33 cellular contexts compared by ENCODE assay signal in genomic region chr12:100238801-100239200, GRCh38. TPM values are rescaled to one million over a fixed set of nuclear protein-coding genes. Genes with fewer than 3 reads are reported as not detected.
DNase-seq lines count a peak whose midpoint lies in the region; ATAC-seq, FAIRE-seq and TF ChIP-seq lines count a peak whose summit lies in the region.
"Had no signal": no experiment of that assay in that cellular context is flagged by ENCODE, and none has a peak within 500 bp of the region (broad histone marks: within the 10 kb centered on the region; RNA-seq: fewer than 3 reads in every experiment).

No MANE protein-coding gene starts in this region.

- peaks cover 5% of the 10 kb centered on the region for H3K4me1 ChIP-seq in HepG2 (ENCODE audit: insufficient read depth, low read length)
- H3K4me1 ChIP-seq in liver (ENCODE audit: control insufficient read depth in 4 of 4, insufficient read depth in 4 of 4, low read length in 3 of 4), result peaks cover 0 to 4% (median 0%) of the 10 kb centered on the region in 4 donors
- peaks cover 0 to 13% (median 0%) of the 10 kb centered on the region in 3 donors for H3K4me1 ChIP-seq in gastroesophageal sphincter
- H3K4me1 ChIP-seq: BE2C; BLaER1; BLaER1 treated with 17β-estradiol and CSF1 and Interleukin-3, amounts not matched to agents 10 nM and 100 nM had no signal

- 89% methylated on average over 3 of the region's 3 CpGs for WGBS in HepG2 (ENCODE audit: low lambda C conversion rate)
- WGBS in liver, result 54% methylated on average over 3 of the region's 3 CpGs
- WGBS in gastroesophageal sphincter (ENCODE audit: low coverage in 1 of 2), 2 donors, result 98 to 100% methylated on average over 3 of the region's 3 CpGs

- no peaks in the 10 kb centered on the region for H3K27me3 ChIP-seq in HepG2 (ENCODE audit: control insufficient read depth in 1 of 2, insufficient read depth in 2 of 2, low read length in 2 of 2)
- no peaks in the 10 kb centered on the region for H3K27me3 ChIP-seq in liver (ENCODE audit: control insufficient read depth in 4 of 4, insufficient read depth in 4 of 4, low read length in 3 of 4)
- H3K27me3 ChIP-seq in gastroesophageal sphincter, result no peaks in the 10 kb centered on the region
- H3K27me3 ChIP-seq: BE2C; BLaER1; BLaER1 treated with 17β-estradiol and CSF1 and Interleukin-3, amounts not matched to agents 10 nM and 100 nM had no signal

- intact Hi-C loops in HepG2 (cut with micrococcal nuclease; ENCODE audit: unreplicated experiment), result no loop called here

- TF ChIP-seq RAD21 in HepG2 (CRISPR knock-in tag; IDR thresholded peaks at IDR 0.05) (no peak), liver (IDR thresholded peaks at IDR 0.05) (no peak)

- no peaks in the 10 kb centered on the region for H4K20me1 ChIP-seq in HepG2 (ENCODE audit: insufficient read depth, low read length)
- H4K20me1 ChIP-seq: BLaER1; BLaER1 treated with 17β-estradiol and CSF1 and Interleukin-3, amounts not matched to agents 10 nM and 100 nM had no signal

- TF ChIP-seq EP300 in HepG2 (IDR thresholded peaks at IDR 0.05; ENCODE audit: low read depth in 2 of 2, low read length in 2 of 2) (no peak), HepG2 (CRISPR knock-in tag; IDR thresholded peaks at IDR 0.05; ENCODE audit: borderline replicate concordance) (no peak), gastroesophageal sphincter (IDR thresholded peaks at IDR 0.05) (no peak)

- CTCF ChIA-PET in HepG2 (lab: Yijun Ruan, JAX; ENCODE audit: low intra/inter-chr PET ratio, low total read pairs), result no interaction called here

- H3K79me2 ChIP-seq in HepG2 (ENCODE audit: insufficient read depth, low read length), result no peaks in the 10 kb centered on the region

- no TSS peak for BruUV-seq in HepG2 (replicated peaks; lab: Mats Ljungman, UMichigan)

- H3K4me2 ChIP-seq in HepG2 (ENCODE audit: low read depth, low read length), result no peak overlapping the region
- H3K4me2 ChIP-seq: A549; BLaER1; BLaER1 treated with 17β-estradiol and CSF1 and Interleukin-3, amounts not matched to agents 10 nM and 100 nM had no signal

- H3K4me3 ChIP-seq in HepG2 (replicated peaks in 1 of 3; ENCODE audit: insufficient read depth in 1 of 3, low read depth in 2 of 3, low read length in 3 of 3) (no peak overlapping the region), liver (ENCODE audit: low read depth in 1 of 3, low read length in 3 of 3) (no peak overlapping the region), gastroesophageal sphincter (no peak overlapping the region)
- H3K4me3 ChIP-seq: A549; BLaER1; BLaER1 treated with 17β-estradiol and CSF1 and Interleukin-3, amounts not matched to agents 10 nM and 100 nM had no signal

- in situ Hi-C loops in HepG2 (cut with HindIII; ENCODE audit: extremely low pct_ligation_motif_present, low pct_unique_long_range_greater_than_20kb), result no loop called here

- H3K27ac ChIP-seq in HepG2 (ENCODE audit: extremely low read length, insufficient read depth, low read length), result no peak overlapping the region
- H3K27ac ChIP-seq in liver (ENCODE audit: low read depth in 1 of 2, low read length in 2 of 2), result no peak overlapping the region
- no peak overlapping the region for H3K27ac ChIP-seq in gastroesophageal sphincter
- H3K27ac ChIP-seq: 22Rv1; A549; BLaER1; BLaER1 treated with 17β-estradiol and CSF1 and Interleukin-3, amounts not matched to agents 10 nM and 100 nM; C4-2B had no signal

- no peak for TF ChIP-seq POLR2A in HepG2 (IDR thresholded peaks at IDR 0.05; ENCODE audit: insufficient read depth in 1 of 2, low read depth in 2 of 2, low read length in 2 of 2)
- no peak for TF ChIP-seq POLR2A in gastroesophageal sphincter (IDR thresholded peaks at IDR 0.05)

- H3K9me3 ChIP-seq in HepG2 (ENCODE audit: low read length) (no peaks in the 10 kb centered on the region), liver (ENCODE audit: control insufficient read depth in 4 of 4, low read length in 3 of 4) (no peaks in the 10 kb centered on the region), gastroesophageal sphincter (no peaks in the 10 kb centered on the region)
- H3K9me3 ChIP-seq: A549; BE2C; BLaER1; BLaER1 treated with 17β-estradiol and CSF1 and Interleukin-3, amounts not matched to agents 10 nM and 100 nM; Caco-2 had no signal

- TF ChIP-seq CTCF in HepG2 (CRISPR knock-in tag; IDR thresholded peaks at IDR 0.05) (no peak), liver (IDR thresholded peaks at IDR 0.05; ENCODE audit: low read depth, low read length, missing input control) (no peak), gastroesophageal sphincter (IDR thresholded peaks at IDR 0.05) (no peak)

- no peak for FAIRE-seq in HepG2 (lab: Jason Lieb, UNC)
- FAIRE-seq: A204.1, A549, D721Med had no signal

- H2AFZ ChIP-seq in HepG2 (ENCODE audit: low read length), result no peak overlapping the region

- ATAC-seq in left lobe of liver (peak; percentile 39), HepG2 (no peak), gastroesophageal sphincter (no peak)
- ATAC-seq: A549; CD8-positive, alpha-beta T cell had no signal

- H3K9ac ChIP-seq in HepG2 (ENCODE audit: insufficient read depth, low read depth, low read length) (no peak overlapping the region), liver (ENCODE audit: low read depth in 1 of 2, low read length in 2 of 2) (no peak overlapping the region)
- H3K9ac ChIP-seq: BLaER1; BLaER1 treated with 17β-estradiol and CSF1 and Interleukin-3, amounts not matched to agents 10 nM and 100 nM had no signal

- POLR2A ChIA-PET in HepG2 (lab: Yijun Ruan, JAX), result no interaction called here

- DNase-seq in left lobe of liver (ENCODE audit: low spot score), result no peak
- DNase-seq in HepG2 (ENCODE audit: low spot score), result no peak
- DNase-seq in T-helper 2 cell, result no peak
- no peak for DNase-seq in SIG-M5 (lab: John Stamatoyannopoulos, UW)
- DNase-seq: 8988T; ACHN; AML-193; BE2C; C1 segment of cervical spinal cord; Caco-2; Calu3; CD4-positive, alpha-beta memory T cell; CD4-positive, alpha-beta T cell; CD4-positive, CD25-positive, alpha-beta regulatory T cell; CD8-positive, alpha-beta memory T cell; CD8-positive, alpha-beta T cell; COR-L47; DMS 273 treated with DMSO at 0.1 percent for 48 hours; DMS153; DMS53; DMS79; DMS79 treated with DMSO at 0.1 percent for 48 hours; DND-41; EL had no signal

- no peaks in the 10 kb centered on the region for H3K36me3 ChIP-seq in HepG2 (replicated peaks in 1 of 2; ENCODE audit: control insufficient read depth in 1 of 2, insufficient read depth in 2 of 2, low read length in 2 of 2)
- no peaks in the 10 kb centered on the region for H3K36me3 ChIP-seq in liver (ENCODE audit: control insufficient read depth in 4 of 4, insufficient read depth in 3 of 4, low read depth in 1 of 4, low read length in 3 of 4)
- H3K36me3 ChIP-seq in gastroesophageal sphincter, result no peaks in the 10 kb centered on the region
- H3K36me3 ChIP-seq: BE2C; BLaER1; BLaER1 treated with 17β-estradiol and CSF1 and Interleukin-3, amounts not matched to agents 10 nM and 100 nM had no signal

RNA-seq across cellular contexts. Expression of gene DEPDC4, which starts 28.1 kb away (rescaled TPM):
- 2.5 TPM for total RNA-seq in left lobe of liver
- 5.7 and 6.6 TPM in 2 replicates for total RNA-seq in HepG2 (2016; rRNA removed; fragmentation: Illumina TruSeq; extraction: Trizol)
- total RNA-seq in HepG2 (2016; cell fraction: cytosol; rRNA removed; fragmentation: Illumina TruSeq; extraction: Trizol; ENCODE audit: low read depth), result 2.9 and 4.6 TPM in 2 replicates
- 6.5 and 7.4 TPM in 2 replicates for total RNA-seq in HepG2 (2016; cell fraction: insoluble cytoplasmic fraction; rRNA removed; fragmentation: Illumina TruSeq; extraction: Trizol)
- 2.8 and 4.0 TPM in 2 replicates for total RNA-seq in HepG2 (2016; cell fraction: membrane; rRNA removed; fragmentation: Illumina TruSeq; extraction: Trizol)
- total RNA-seq in HepG2 (2016; cell fraction: nucleus; rRNA removed; fragmentation: Illumina TruSeq; extraction: Trizol), result 6.1 and 8.7 TPM in 2 replicates
- polyA plus RNA-seq in HepG2 (2011; rRNA removed), result 1.5 and 2.2 TPM in 2 replicates
- 1.7 and 4.9 TPM in 2 replicates for polyA plus RNA-seq in HepG2 (2011; cell fraction: cytosol; rRNA removed)
- polyA plus RNA-seq in HepG2 (2011; cell fraction: nucleus; rRNA removed), result 1.1 and 1.6 TPM in 2 replicates
- 1.6 and 3.5 TPM in 2 replicates for polyA plus RNA-seq in HepG2 (2012)
- polyA plus RNA-seq in HepG2 (2016; cell fraction: cytosol; fragmentation: Illumina TruSeq; extraction: Trizol; ENCODE audit: low read depth), result 1.8 and 2.8 TPM in 2 replicates
- polyA plus RNA-seq in HepG2 (2016; cell fraction: insoluble cytoplasmic fraction; fragmentation: Illumina TruSeq; extraction: Trizol; ENCODE audit: low read depth), result 5.9 and 6.8 TPM in 2 replicates
- polyA plus RNA-seq in HepG2 (2016; cell fraction: membrane; fragmentation: Illumina TruSeq; extraction: Trizol; ENCODE audit: low read depth), result 2.6 and 3.5 TPM in 2 replicates
- polyA plus RNA-seq in HepG2 (2016; cell fraction: nucleus; fragmentation: Illumina TruSeq; extraction: Trizol; ENCODE audit: insufficient read depth, low read depth), result 1.7 and 7.0 TPM in 2 replicates
- polyA minus RNA-seq in HepG2 (2011; rRNA and poly(A)+ RNA removed; ENCODE audit: low replicate concordance), result 0.44 and 1.1 TPM in 2 replicates
- polyA minus RNA-seq in HepG2 (2011; cell fraction: cytosol; rRNA and poly(A)+ RNA removed), result 1.6 and 2.0 TPM in 2 replicates
- polyA minus RNA-seq in HepG2 (2011; cell fraction: nucleus; rRNA and poly(A)+ RNA removed), result 8.1 and 9.9 TPM in 2 replicates
- total RNA-seq in liver, result 1 to 10 TPM; 1.7 to 6.9 TPM
- polyA plus RNA-seq in liver, result 1 to 10 TPM in 1 of 2 donors, under 1 TPM in 1; 0.39 to 2.1 TPM
- total RNA-seq in gastroesophageal sphincter, result 1 to 10 TPM in 1 of 4 donors, under 1 TPM in 1, not detected in 2; 0.89 to 2.0 TPM
- total RNA-seq: CD4-positive, CD25-positive, alpha-beta regulatory T cell had no signal
- polyA plus RNA-seq: CD8-positive, alpha-beta memory T cell had no signal

RNA-seq across cellular contexts. Expression of gene SCYL2, which starts 28.2 kb away (rescaled TPM):
- total RNA-seq in left lobe of liver (24.2 TPM), HepG2 (2016; rRNA removed; fragmentation: Illumina TruSeq; extraction: Trizol) (28.8 and 41.9 TPM in 2 replicates), liver (10 to 100 TPM; 24.9 to 32.5 TPM), gastroesophageal sphincter (10 to 100 TPM; 51.0 to 72.8 (median 61.4) TPM)
- total RNA-seq in HepG2 (2016; cell fraction: cytosol; rRNA removed; fragmentation: Illumina TruSeq; extraction: Trizol; ENCODE audit: low read depth), result 57.9 and 65.3 TPM in 2 replicates
- 26.5 and 42.6 TPM in 2 replicates for total RNA-seq in HepG2 (2016; cell fraction: insoluble cytoplasmic fraction; rRNA removed; fragmentation: Illumina TruSeq; extraction: Trizol)
- 20.6 and 24.8 TPM in 2 replicates for total RNA-seq in HepG2 (2016; cell fraction: membrane; rRNA removed; fragmentation: Illumina TruSeq; extraction: Trizol)
- total RNA-seq in HepG2 (2016; cell fraction: nucleus; rRNA removed; fragmentation: Illumina TruSeq; extraction: Trizol), result 35.3 and 36.6 TPM in 2 replicates
- polyA plus RNA-seq in HepG2 (2011; rRNA removed) (9.3 and 11.4 TPM in 2 replicates), liver (10 to 100 TPM; 10.0 to 12.8 TPM)
- polyA plus RNA-seq in HepG2 (2011; cell fraction: cytosol; rRNA removed), result 5.1 and 8.8 TPM in 2 replicates
- polyA plus RNA-seq in HepG2 (2011; cell fraction: nucleus; rRNA removed), result 8.6 and 9.3 TPM in 2 replicates
- polyA plus RNA-seq in HepG2 (2012), result 15.7 and 16.0 TPM in 2 replicates
- polyA plus RNA-seq in HepG2 (2016; cell fraction: cytosol; fragmentation: Illumina TruSeq; extraction: Trizol; ENCODE audit: low read depth), result 1.2 and 1.4 TPM in 2 replicates
- polyA plus RNA-seq in HepG2 (2016; cell fraction: insoluble cytoplasmic fraction; fragmentation: Illumina TruSeq; extraction: Trizol; ENCODE audit: low read depth), result 28.2 and 30.7 TPM in 2 replicates
- 4.9 and 5.7 TPM in 2 replicates for polyA plus RNA-seq in HepG2 (2016; cell fraction: membrane; fragmentation: Illumina TruSeq; extraction: Trizol; ENCODE audit: low read depth)
- 31.7 and 38.1 TPM in 2 replicates for polyA plus RNA-seq in HepG2 (2016; cell fraction: nucleus; fragmentation: Illumina TruSeq; extraction: Trizol; ENCODE audit: insufficient read depth, low read depth)
- polyA minus RNA-seq in HepG2 (2011; rRNA and poly(A)+ RNA removed; ENCODE audit: low replicate concordance), result 23.2 and 39.5 TPM in 2 replicates
- polyA minus RNA-seq in HepG2 (2011; cell fraction: cytosol; rRNA and poly(A)+ RNA removed), result 17.8 and 20.7 TPM in 2 replicates
- polyA minus RNA-seq in HepG2 (2011; cell fraction: nucleus; rRNA and poly(A)+ RNA removed), result 35.4 and 53.0 TPM in 2 replicates

RNA-seq across cellular contexts. Expression of gene ACTR6, which starts 38.2 kb away (rescaled TPM):
- 10.2 TPM for total RNA-seq in left lobe of liver
- total RNA-seq in HepG2 (2016; rRNA removed; fragmentation: Illumina TruSeq; extraction: Trizol), result 22.4 and 37.8 TPM in 2 replicates
- total RNA-seq in HepG2 (2016; cell fraction: cytosol; rRNA removed; fragmentation: Illumina TruSeq; extraction: Trizol; ENCODE audit: low read depth), result 2.9 and 3.8 TPM in 2 replicates
- 24.5 and 40.5 TPM in 2 replicates for total RNA-seq in HepG2 (2016; cell fraction: insoluble cytoplasmic fraction; rRNA removed; fragmentation: Illumina TruSeq; extraction: Trizol)
- 4.5 and 7.5 TPM in 2 replicates for total RNA-seq in HepG2 (2016; cell fraction: membrane; rRNA removed; fragmentation: Illumina TruSeq; extraction: Trizol)
- total RNA-seq in HepG2 (2016; cell fraction: nucleus; rRNA removed; fragmentation: Illumina TruSeq; extraction: Trizol), result 15.4 and 16.8 TPM in 2 replicates
- 7.6 and 12.9 TPM in 2 replicates for polyA plus RNA-seq in HepG2 (2011; rRNA removed)
- 8.2 and 8.8 TPM in 2 replicates for polyA plus RNA-seq in HepG2 (2011; cell fraction: cytosol; rRNA removed)
- 7.1 and 8.9 TPM in 2 replicates for polyA plus RNA-seq in HepG2 (2011; cell fraction: nucleus; rRNA removed)
- 11.1 and 26.5 TPM in 2 replicates for polyA plus RNA-seq in HepG2 (2012)
- polyA plus RNA-seq in HepG2 (2016; cell fraction: cytosol; fragmentation: Illumina TruSeq; extraction: Trizol; ENCODE audit: low read depth), result 1.9 and 2.1 TPM in 2 replicates
- 27.7 and 30.4 TPM in 2 replicates for polyA plus RNA-seq in HepG2 (2016; cell fraction: insoluble cytoplasmic fraction; fragmentation: Illumina TruSeq; extraction: Trizol; ENCODE audit: low read depth)
- polyA plus RNA-seq in HepG2 (2016; cell fraction: membrane; fragmentation: Illumina TruSeq; extraction: Trizol; ENCODE audit: low read depth), result 3.2 and 3.7 TPM in 2 replicates
- 13.9 and 18.1 TPM in 2 replicates for polyA plus RNA-seq in HepG2 (2016; cell fraction: nucleus; fragmentation: Illumina TruSeq; extraction: Trizol; ENCODE audit: insufficient read depth, low read depth)
- polyA minus RNA-seq in HepG2 (2011; rRNA and poly(A)+ RNA removed; ENCODE audit: low replicate concordance), result 1.8 and 6.6 TPM in 2 replicates
- polyA minus RNA-seq in HepG2 (2011; cell fraction: cytosol; rRNA and poly(A)+ RNA removed), result 4.1 and 7.1 TPM in 2 replicates
- 18.9 and 28.3 TPM in 2 replicates for polyA minus RNA-seq in HepG2 (2011; cell fraction: nucleus; rRNA and poly(A)+ RNA removed)
- 1 to 10 TPM; 6.9 to 9.7 TPM for total RNA-seq in liver
- polyA plus RNA-seq in liver, result 1 to 10 TPM; 7.9 to 9.5 TPM
- 10 to 100 TPM; 11.6 to 30.8 (median 17.5) TPM for total RNA-seq in gastroesophageal sphincter
